8 cellular contexts compared by ENCODE assay signal in genomic region chr20:380763-381580, GRCh38. TPM values are rescaled to one million over a fixed set of nuclear protein-coding genes. Genes with fewer than 3 reads are reported as not detected.
DNase-seq lines count a peak whose midpoint lies in the region; ATAC-seq and TF ChIP-seq lines count a peak whose summit lies in the region.

No MANE protein-coding gene starts in this region.

- H3K9ac ChIP-seq in colonic mucosa (ENCODE audit: low read depth in 2 of 2, low read length in 2 of 2), result peak overlapping the region; percentile 51 to 56

- WGBS in right lobe of liver (ENCODE audit: insufficient coverage, low coverage, low lambda C conversion rate, missing lambda C conversion rate), result 2% methylated on average over 32 of the region's 93 CpGs

- H3K4me3 Mint-ChIP-seq in HFFc6, result peak overlapping the region; percentile 86

- DNase-seq in DMS79 treated with DMSO at 0.1 percent for 48 hours (lab: John Stamatoyannopoulos, UW) (peak; percentile 15), DMS79 (lab: John Stamatoyannopoulos, UW) (no peak), HFFc6 (peak; percentile 21), NCI-H1105 treated with DMSO at 0.1 percent for 48 hours (lab: John Stamatoyannopoulos, UW) (peak; percentile 33), colonic mucosa (peak; percentile 58), right lobe of liver (peak; percentile 70 to 74 (median 72))
- DNase-seq in activated CD4-positive, CD25-positive, alpha-beta regulatory T cell treated with anti-CD3 and anti-CD28 coated beads, Interleukin-2, amount 50 U/mL, for 72 hours, result peak; percentile 75
- peak; percentile 33 for DNase-seq in stimulated activated CD8-positive, alpha-beta memory T cell treated with anti-CD3 and anti-CD28 coated beads, Interleukin-12 subunit alpha, Interleukin-12 subunit beta, amount 100 ng/mL, for 1 hour (ENCODE audit: low read depth)

- ATAC-seq in right lobe of liver, result peak; percentile 48 to 60 (median 58)

- no peaks in the 10 kb centered on the region for H3K27me3 ChIP-seq in colonic mucosa
- H3K27me3 ChIP-seq in right lobe of liver, result no peaks in the 10 kb centered on the region

- peaks cover 2% of the 10 kb centered on the region; the same call in 1 of the 2 replicates for H3K36me3 Mint-ChIP-seq in HFFc6 (ENCODE audit: low read depth)

- H3K27ac ChIP-seq in colonic mucosa (peak overlapping the region; percentile 83), right lobe of liver (peak overlapping the region; percentile 89 to 98 (median 94))

- H3K36me3 ChIP-seq in colonic mucosa, result no peaks in the 10 kb centered on the region
- H3K36me3 ChIP-seq in right lobe of liver, result no peaks in the 10 kb centered on the region

- H3K27me3 Mint-ChIP-seq in HFFc6 (ENCODE audit: insufficient read depth), result peaks cover 2% of the 10 kb centered on the region; the same call in 1 of the 2 replicates

- intact Hi-C loops in colonic mucosa (cut with DNase I) (no loop called here), right lobe of liver (cut with DNase I) (no loop called here)

- peak overlapping the region; percentile 70 for H3K27ac Mint-ChIP-seq in HFFc6

- no peaks in the 10 kb centered on the region for H3K9me3 Mint-ChIP-seq in HFFc6

- H3K4me1 ChIP-seq in colonic mucosa (peaks cover 3% of the 10 kb centered on the region), right lobe of liver (peaks cover 0 to 6% (median 0%) of the 10 kb centered on the region in 4 donors)

- H3K9me3 ChIP-seq in colonic mucosa (no peaks in the 10 kb centered on the region), right lobe of liver (no peaks in the 10 kb centered on the region)

- peaks cover 13% of the 10 kb centered on the region for H3K4me1 Mint-ChIP-seq in HFFc6 (ENCODE audit: low read depth)

- TF ChIP-seq CTCF in HFFc6 (IDR thresholded peaks at IDR 0.05) (peak; percentile 37; the same call in 1 of the 2 replicates), colonic mucosa (IDR thresholded peaks at IDR 0.05) (no peak), right lobe of liver (IDR thresholded peaks at IDR 0.05) (no peak)

- peak overlapping the region; percentile 54 for H3K4me3 ChIP-seq in colonic mucosa
- H3K4me3 ChIP-seq in right lobe of liver, result peak overlapping the region; percentile 58 to 85 (median 83)

- peak; percentile 90 for TF ChIP-seq POLR2A in right lobe of liver (IDR thresholded peaks at IDR 0.05)

RNA-seq across cellular contexts. Expression of gene TRIB3, which starts 0.4 kb away (rescaled TPM):
- total RNA-seq in HFFc6 (2021; fragmentation: NEBNext Ultra II Directional; extraction: Animal tissue kit (Norgen Biotek cat#: 25700)), result 10 to 100 TPM in 3 of 6 experiments, 1 to 10 TPM in 3; 8.4 to 11.8 (median 10.1) TPM
- total RNA-seq in colonic mucosa (10 to 100 TPM; 13.5 to 48.5 TPM), right lobe of liver (100 to 1,000 TPM in 2 of 6 experiments, 10 to 100 TPM in 4; 15.1 to 139 (median 34.1) TPM)

RNA-seq across cellular contexts. Expression of gene RBCK1, which starts 27.1 kb away (rescaled TPM):
- total RNA-seq in HFFc6 (2021; fragmentation: NEBNext Ultra II Directional; extraction: Animal tissue kit (Norgen Biotek cat#: 25700)), result 10 to 100 TPM; 76.4 to 84.1 (median 77.2) TPM
- total RNA-seq in colonic mucosa, result 100 to 1,000 TPM; 134 to 169 TPM
- total RNA-seq in right lobe of liver, result 100 to 1,000 TPM in 2 of 6 experiments, 10 to 100 TPM in 4; 63.1 to 113 (median 85.6) TPM

RNA-seq across cellular contexts. Expression of gene NRSN2, which starts 34.1 kb away (rescaled TPM):
- 10 to 100 TPM; 61.1 to 76.6 (median 65.4) TPM for total RNA-seq in HFFc6 (2021; fragmentation: NEBNext Ultra II Directional; extraction: Animal tissue kit (Norgen Biotek cat#: 25700))
- 10 to 100 TPM; 11.2 to 18.3 TPM for total RNA-seq in colonic mucosa
- total RNA-seq in right lobe of liver, result 1 to 10 TPM; 1.3 to 4.1 (median 1.9) TPM

RNA-seq across cellular contexts. Expression of gene SOX12, which starts 55.6 kb away (rescaled TPM):
- 10 to 100 TPM; 24.5 to 26.3 (median 25.0) TPM for total RNA-seq in HFFc6 (2021; fragmentation: NEBNext Ultra II Directional; extraction: Animal tissue kit (Norgen Biotek cat#: 25700))
- total RNA-seq in colonic mucosa (1 to 10 TPM; 5.0 to 7.5 TPM), right lobe of liver (1 to 10 TPM; 3.6 to 6.4 (median 4.6) TPM)
